ENCODE assay signal across 22 cellular contexts in the genomic region with DNA sequence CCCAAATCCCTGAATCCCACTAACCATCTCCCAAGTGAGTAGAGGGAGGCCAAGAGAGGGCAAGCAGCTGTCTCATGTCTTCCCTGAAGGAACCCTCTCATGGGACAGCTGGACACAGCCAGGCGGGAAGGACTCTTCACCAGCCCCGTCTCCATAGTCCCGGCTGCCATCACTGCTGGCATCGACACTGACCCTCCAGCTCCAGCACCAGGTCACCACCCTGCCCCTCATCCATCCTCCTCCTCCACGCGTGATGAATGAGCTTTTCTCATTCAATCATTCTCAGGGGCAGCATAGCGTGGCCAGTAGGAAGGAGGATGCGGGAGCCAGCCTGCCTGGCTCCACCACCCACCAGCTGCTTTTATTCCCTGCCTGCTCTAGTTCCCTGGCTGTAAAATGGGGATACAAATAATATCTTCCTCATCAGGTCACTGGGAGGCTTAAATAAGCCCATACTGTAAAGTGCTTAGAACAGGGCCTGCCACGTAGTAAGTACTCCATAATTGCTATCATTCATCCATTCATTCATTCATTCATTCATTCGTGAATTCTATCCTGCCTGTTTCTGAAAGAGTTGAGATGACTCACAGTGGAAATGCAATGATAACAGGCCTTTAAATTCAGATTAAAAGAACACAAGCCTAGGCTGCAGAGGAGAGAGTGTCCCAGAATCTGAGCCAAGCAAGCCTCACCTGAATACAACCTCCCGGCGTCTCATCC. TPM values are rescaled to one million over a fixed set of nuclear protein-coding genes. Genes with fewer than 3 reads are reported as not detected.
A peak's percentile ranks its signal among the peaks of the same experiment; 100 is the strongest.
DNase-seq lines count a peak whose midpoint lies in the region; ATAC-seq, FAIRE-seq and TF ChIP-seq lines count a peak whose summit lies in the region.
"Had no signal": no experiment of that assay in that cellular context is flagged by ENCODE, and none has a peak within 500 bp of the region (broad histone marks: within the 10 kb centered on the region; RNA-seq: fewer than 3 reads in every experiment).

No MANE protein-coding gene starts in this region.

- no peak overlapping the region for H3K27ac ChIP-seq in CD4-positive, alpha-beta memory T cell (ENCODE audit: low read depth, low read length)
- H3K27ac ChIP-seq in osteoblast (ENCODE audit: low read depth, low read length) = peak overlapping the region; percentile 67
- H3K27ac ChIP-seq in pancreas = no peak overlapping the region
- H3K27ac ChIP-seq: C4-2B, HL-60 had no signal

- no peak overlapping the region for H3K4me3 Mint-ChIP-seq in activated T-cell treated with anti-CD3 and anti-CD28 coated beads, Interleukin-2, amount 50 U/mL, for 24 hours
- peak overlapping the region in 1 of 8 donors; percentile 1 for H3K4me3 Mint-ChIP-seq in CD4-positive, alpha-beta memory T cell
- H3K4me3 Mint-ChIP-seq in chondrocyte (ENCODE audit: unreplicated experiment) = no peak overlapping the region
- H3K4me3 Mint-ChIP-seq: mesothelial cell of epicardium had no signal

- H3K4me1 Mint-ChIP-seq in activated T-cell treated with anti-CD3 and anti-CD28 coated beads, Interleukin-2, amount 50 U/mL, for 24 hours (ENCODE audit: low read depth) = peaks cover 86% of the 10 kb centered on the region
- H3K4me1 Mint-ChIP-seq in CD4-positive, alpha-beta memory T cell = peaks cover 54 to 96% (median 76%) of the 10 kb centered on the region in 4 donors
- H3K4me1 Mint-ChIP-seq in chondrocyte (ENCODE audit: low read depth) = peaks cover 38% of the 10 kb centered on the region

- no peak for ATAC-seq in pancreas

- H3K79me2 ChIP-seq in osteoblast (ENCODE audit: insufficient read depth, low read length) = no peaks in the 10 kb centered on the region

- H3K27ac Mint-ChIP-seq in activated T-cell treated with anti-CD3 and anti-CD28 coated beads, Interleukin-2, amount 50 U/mL, for 24 hours = peak overlapping the region; percentile 37
- H3K27ac Mint-ChIP-seq in CD4-positive, alpha-beta memory T cell = peak overlapping the region in 6 of 7 donors; percentile 17 to 92 (median 74)
- H3K27ac Mint-ChIP-seq in chondrocyte (ENCODE audit: unreplicated experiment) = peak overlapping the region; percentile 62
- H3K27ac Mint-ChIP-seq: mesothelial cell of epicardium had no signal

- H3K4me1 ChIP-seq in CD4-positive, alpha-beta memory T cell (ENCODE audit: insufficient read depth, low read length) = peaks cover 86% of the 10 kb centered on the region
- H3K4me1 ChIP-seq in osteoblast (ENCODE audit: insufficient read depth, low read length) (peaks cover 27% of the 10 kb centered on the region), pancreas (no peaks in the 10 kb centered on the region)
- H3K4me1 ChIP-seq: uterus had no signal

- no peak overlapping the region for H3K4me3 ChIP-seq in CD4-positive, alpha-beta memory T cell (ENCODE audit: low read length in 2 of 2)
- H3K4me3 ChIP-seq in osteoblast (ENCODE audit: insufficient read depth, low read length) = no peak overlapping the region
- H3K4me3 ChIP-seq in pancreas = no peak overlapping the region
- H3K4me3 ChIP-seq: uterus had no signal

- no peak overlapping the region for H3K4me2 ChIP-seq in osteoblast (ENCODE audit: insufficient read depth, low read length)
- H3K4me2 ChIP-seq: SK-N-SH had no signal

- H3K9me3 ChIP-seq in CD4-positive, alpha-beta memory T cell (ENCODE audit: control insufficient read depth in 1 of 2, low read length in 2 of 2) = no peaks in the 10 kb centered on the region
- no peaks in the 10 kb centered on the region for H3K9me3 ChIP-seq in osteoblast (ENCODE audit: low read depth, low read length)
- H3K9me3 ChIP-seq in pancreas = no peaks in the 10 kb centered on the region
- H3K9me3 ChIP-seq: SK-N-SH, uterus had no signal

- POLR2A ChIA-PET in CD4-positive, alpha-beta memory T cell (lab: Charles Lee; ENCODE audit: partially characterized antibody) = interaction anchor here (0.7 to 5.2 kb wide), 4 partner anchors 9 to 46 kb away, joined by 3 to 39 read pairs (median 3); a partner anchor contains a TSS

- H3K9me3 Mint-ChIP-seq in activated T-cell treated with anti-CD3 and anti-CD28 coated beads, Interleukin-2, amount 50 U/mL, for 24 hours = no peaks in the 10 kb centered on the region
- H3K9me3 Mint-ChIP-seq in CD4-positive, alpha-beta memory T cell = peaks cover 0 to 2% (median 0%) of the 10 kb centered on the region in 8 donors
- H3K9me3 Mint-ChIP-seq in chondrocyte (ENCODE audit: low read depth) = no peaks in the 10 kb centered on the region
- H3K9me3 Mint-ChIP-seq: mesothelial cell of epicardium had no signal

- TF ChIP-seq CTCF in chondrocyte (IDR thresholded peaks at IDR 0.05) (no peak), osteoblast (IDR thresholded peaks at IDR 0.05; ENCODE audit: extremely low read depth, low read depth, low read length) (no peak), pancreas (IDR thresholded peaks at IDR 0.05) (no peak)

- WGBS in pancreas, 2 donors = 72% methylated on average over 12 of the region's 12 CpGs

- H3K36me3 Mint-ChIP-seq in activated T-cell treated with anti-CD3 and anti-CD28 coated beads, Interleukin-2, amount 50 U/mL, for 24 hours (ENCODE audit: low read depth) = no peaks in the 10 kb centered on the region
- peaks cover 0 to 3% of the 10 kb centered on the region in 2 donors for H3K36me3 Mint-ChIP-seq in CD4-positive, alpha-beta memory T cell
- H3K36me3 Mint-ChIP-seq in chondrocyte (ENCODE audit: low read depth) = no peaks in the 10 kb centered on the region
- H3K36me3 Mint-ChIP-seq: mesothelial cell of epicardium had no signal

- FAIRE-seq in pancreas (lab: Jason Lieb, UNC) (no peak), frontal cortex (lab: Jason Lieb, UNC) (no peak)
- FAIRE-seq: colon had no signal

- no peak overlapping the region for H2AFZ ChIP-seq in osteoblast (ENCODE audit: low read length)

- DNase-seq in activated T-cell treated with anti-CD3 and anti-CD28 coated beads, Interleukin-2, amount 50 U/mL, for 24 hours = no peak
- DNase-seq in activated T-cell treated with anti-CD3 and anti-CD28 coated beads, Interleukin-2, amount 50 U/mL, for 48 hours = no peak
- no peak for DNase-seq in CD4-positive, alpha-beta memory T cell
- DNase-seq in chondrocyte (ENCODE audit: low spot score) = peak; percentile 57
- no peak for DNase-seq in osteoblast (ENCODE audit: insufficient read length, low spot score, missing footprints)
- no peak for DNase-seq in EL
- no peak for DNase-seq in pancreas
- no peak for DNase-seq in frontal cortex (ENCODE audit: low spot score in 2 of 2)
- DNase-seq: activated CD4-positive, CD25-positive, alpha-beta regulatory T cell treated with anti-CD3 and anti-CD28 coated beads, Interleukin-2, amount 50 U/mL, for 72 hours; activated naive CD4-positive, alpha-beta T cell; DMS153; GF-D8; NCI-H146; NCI-H524 treated with DMSO at 0.1 percent for 48 hours; retina; SK-N-SH; stimulated activated CD4-positive, alpha-beta T cell treated with anti-CD3 and anti-CD28 coated beads, Interleukin-12 subunit alpha, Interleukin-12 subunit beta, amount 100 ng/mL, for 4 hours; uterus had no signal

- H4K20me1 ChIP-seq in osteoblast (ENCODE audit: insufficient read depth, low read length) = no peaks in the 10 kb centered on the region

- H3K27me3 ChIP-seq in CD4-positive, alpha-beta memory T cell (ENCODE audit: insufficient read depth, low read length) = no peaks in the 10 kb centered on the region
- H3K27me3 ChIP-seq in osteoblast (ENCODE audit: insufficient read depth, low read length) = no peaks in the 10 kb centered on the region
- H3K27me3 ChIP-seq in pancreas = no peaks in the 10 kb centered on the region
- H3K27me3 ChIP-seq: uterus had no signal

- intact Hi-C loops in CD4-positive, alpha-beta memory T cell (cut with micrococcal nuclease) = no loop called here
- intact Hi-C loops in pancreas (cut with DNase I) = no loop called here

- CTCF ChIA-PET in CD4-positive, alpha-beta memory T cell (lab: Charles Lee; ENCODE audit: partially characterized antibody) = no interaction called here

- no peaks in the 10 kb centered on the region for H3K36me3 ChIP-seq in CD4-positive, alpha-beta memory T cell (ENCODE audit: insufficient read depth, low read length)
- no peaks in the 10 kb centered on the region for H3K36me3 ChIP-seq in osteoblast (ENCODE audit: insufficient read depth, low read length)
- no peaks in the 10 kb centered on the region for H3K36me3 ChIP-seq in pancreas
- H3K36me3 ChIP-seq: uterus had no signal

- no peaks in the 10 kb centered on the region for H3K27me3 Mint-ChIP-seq in activated T-cell treated with anti-CD3 and anti-CD28 coated beads, Interleukin-2, amount 50 U/mL, for 24 hours
- H3K27me3 Mint-ChIP-seq in CD4-positive, alpha-beta memory T cell = peaks cover 0 to 3% of the 10 kb centered on the region in 2 donors
- H3K27me3 Mint-ChIP-seq in chondrocyte (ENCODE audit: low read depth) = no peaks in the 10 kb centered on the region

RNA-seq across cellular contexts. Expression of a gene that starts 30.5 kb away (rescaled TPM):
- 1 to 10 TPM; 6.6 to 6.7 TPM for total RNA-seq in CD4-positive, alpha-beta memory T cell
- 1 to 10 TPM; 4.7 to 5.0 TPM for polyA plus RNA-seq in CD4-positive, alpha-beta memory T cell
- 93.0 to 163 TPM (median 156 TPM) in 3 replicates for total RNA-seq in chondrocyte
- 64.5 and 86.9 TPM in 2 replicates for total RNA-seq in osteoblast
- total RNA-seq in pancreas = 10 to 100 TPM; 13.3 to 39.1 (median 27.5) TPM
- polyA plus RNA-seq in pancreas = 10 to 100 TPM; 10.0 to 11.9 TPM
- 20.0 TPM for total RNA-seq in frontal cortex
